Comparison of ENCODE assay signal across 8 cellular contexts in genomic region chr6:82247634-82248232, GRCh38. TPM values are rescaled to one million over a fixed set of nuclear protein-coding genes. Genes with fewer than 3 reads are reported as not detected.
DNase-seq lines count a peak whose midpoint lies in the region; ATAC-seq and TF ChIP-seq lines count a peak whose summit lies in the region.

TSS of gene IBTK (minus strand) at chr6:82247744. CDS start at chr6:82240486, 7,258 bp downstream.

- peak within 1 kb of the TSS; percentile 77 to 91 for H3K9ac ChIP-seq in liver (ENCODE audit: low read depth in 1 of 2, low read length in 2 of 2)

- peaks cover 3 to 40% (median 16%) of the 10 kb centered on the region in 4 donors for H3K4me1 ChIP-seq in liver (ENCODE audit: control insufficient read depth in 4 of 4, insufficient read depth in 4 of 4, low read length in 3 of 4)

- H3K36me3 ChIP-seq in liver (ENCODE audit: control insufficient read depth in 4 of 4, insufficient read depth in 3 of 4, low read depth in 1 of 4, low read length in 3 of 4): peaks cover 0 to 2% (median 0%) of the 10 kb centered on the region in 4 donors

- TF ChIP-seq CTCF in liver (IDR thresholded peaks at IDR 0.05; ENCODE audit: low read depth, low read length, missing input control): no peak

- ATAC-seq in GM19372 (IDR thresholded peaks at IDR 0.05; ENCODE audit: low read depth, unreplicated experiment) (peak; percentile 81), HG03558 (IDR thresholded peaks at IDR 0.05; ENCODE audit: extremely low read depth, unreplicated experiment) (peak; percentile 88)

- no peaks in the 10 kb centered on the region for H3K9me3 ChIP-seq in liver (ENCODE audit: control insufficient read depth in 4 of 4, low read length in 3 of 4)

- peak within 1 kb of the TSS; percentile 91 to 96 (median 96) for H3K4me3 ChIP-seq in liver (ENCODE audit: low read depth in 1 of 3, low read length in 3 of 3)

- DNase-seq in C1 segment of cervical spinal cord (lab: John Stamatoyannopoulos, UW) (peak; percentile 74 to 98 (median 94)), NCI-H748 treated with DMSO at 0.1 percent for 48 hours (lab: John Stamatoyannopoulos, UW) (peak; percentile 73), dermis blood vessel endothelial cell (peak; percentile 94)
- peak; percentile 89 for DNase-seq in activated CD4-positive, alpha-beta T cell treated with anti-CD3 and anti-CD28 coated beads, Interleukin-2, amount 50 U/mL, for 24 hours (ENCODE audit: low read depth in 1 of 2, low spot score in 1 of 2)
- peak; percentile 85 to 89 for DNase-seq in stimulated activated CD4-positive, alpha-beta T cell treated with anti-CD3 and anti-CD28 coated beads, Interleukin-4, amount 100 ng/mL, for 4 hours

- peak within 1 kb of the TSS; percentile 89 to 97 for H3K27ac ChIP-seq in liver (ENCODE audit: low read depth in 1 of 2, low read length in 2 of 2)

- no peaks in the 10 kb centered on the region for H3K27me3 ChIP-seq in liver (ENCODE audit: control insufficient read depth in 4 of 4, insufficient read depth in 4 of 4, low read length in 3 of 4)

- no peak for TF ChIP-seq RAD21 in liver (IDR thresholded peaks at IDR 0.05)

- WGBS in liver: 1% methylated on average over 34 of the region's 34 CpGs

TF ChIP-seq in liver, 16 proteins besides CTCF, POLR2A, EP300 and RAD21:
- peak; percentile 94 for TF ChIP-seq YY1 (IDR thresholded peaks at IDR 0.05)
- TF ChIP-seq FOXA2 (IDR thresholded peaks at IDR 0.05): no peak
- peak; percentile 98 for TF ChIP-seq RXRA (IDR thresholded peaks at IDR 0.05)
- peak; percentile 98 for TF ChIP-seq NR2F2 (IDR thresholded peaks at IDR 0.05)
- peak; percentile 72 to 84 for TF ChIP-seq JUND (IDR thresholded peaks at IDR 0.05)
- TF ChIP-seq EGR1 (IDR thresholded peaks at IDR 0.05; ENCODE audit: low read depth in 2 of 2): peak in 1 of 2 donors; percentile 39
- TF ChIP-seq HNF4A (conservative IDR thresholded peaks at IDR 0.05): peak; percentile 57 to 75
- TF ChIP-seq SP1 (IDR thresholded peaks at IDR 0.05): peak; percentile 97
- TF ChIP-seq HNF4G (IDR thresholded peaks at IDR 0.05): peak; percentile 32
- no peak for TF ChIP-seq GABPA (IDR thresholded peaks at IDR 0.05 in 1 of 2, conservative IDR thresholded peaks at IDR 0.05 in 1 of 2)
- peak; percentile 70 for TF ChIP-seq REST (IDR thresholded peaks at IDR 0.05)
- TF ChIP-seq FOXA1 (IDR thresholded peaks at IDR 0.05): no peak
- TF ChIP-seq ATF3 (IDR thresholded peaks at IDR 0.05): peak; percentile 77
- TF ChIP-seq ZBTB33 (IDR thresholded peaks at IDR 0.05): peak; percentile 58
- peak; percentile 51 for TF ChIP-seq MAX (IDR thresholded peaks at IDR 0.05)
- peak; percentile 20 for TF ChIP-seq TAF1 (conservative IDR thresholded peaks at IDR 0.05)

RNA-seq across cellular contexts. Expression of gene IBTK, which starts in this region (rescaled TPM):
- 42.2 and 47.0 TPM in 2 replicates for total RNA-seq in dermis blood vessel endothelial cell
- 10 to 100 TPM; 22.3 to 66.8 TPM for total RNA-seq in liver
- polyA plus RNA-seq in liver: 10 to 100 TPM; 14.1 to 19.8 TPM

Comparison
In these comparisons a context has a peak if more than half of its experiments do, and no peak if none do; other contexts are left out.
1. Peak in every context shown above with its lines: DNase-seq, ATAC-seq, H3K4me3 ChIP-seq and H3K27ac ChIP-seq.